Comparison of ENCODE assay signal across 6 cellular contexts in the genomic region with DNA sequence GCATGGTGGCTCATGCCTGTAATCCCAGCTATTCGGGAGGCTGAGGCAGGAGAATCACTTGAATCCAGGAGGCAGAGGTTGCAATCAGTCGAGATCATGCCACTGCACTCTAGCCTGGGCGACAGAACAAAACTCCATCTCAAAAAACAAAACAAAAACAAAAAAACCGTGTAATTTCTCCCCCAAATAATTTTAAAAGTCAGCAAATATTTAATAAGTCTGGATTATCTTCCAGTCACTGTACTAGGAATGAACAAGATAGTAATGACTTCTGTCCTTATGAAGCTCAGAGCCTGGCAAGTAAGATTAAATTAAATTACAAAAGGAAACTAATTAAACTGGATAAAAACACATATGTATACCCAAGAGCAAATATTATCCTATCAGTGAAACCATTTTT.
"Had no signal": no experiment of that assay in that cellular context is flagged by ENCODE, and none has a peak within 500 bp of the region (broad histone marks: within the 10 kb centered on the region; RNA-seq: fewer than 3 reads in every experiment).

No MANE protein-coding gene starts in this region.

- H3K27ac ChIP-seq: HL-60, KMS-11 had no signal

- FAIRE-seq: HTR-8/SVneo had no signal

- H3K9ac ChIP-seq: KMS-11 had no signal

- H3K4me2 ChIP-seq: KMS-11 had no signal

- DNase-seq: IMR-90, KBM-7, KG1 had no signal
